In the genomic region with DNA sequence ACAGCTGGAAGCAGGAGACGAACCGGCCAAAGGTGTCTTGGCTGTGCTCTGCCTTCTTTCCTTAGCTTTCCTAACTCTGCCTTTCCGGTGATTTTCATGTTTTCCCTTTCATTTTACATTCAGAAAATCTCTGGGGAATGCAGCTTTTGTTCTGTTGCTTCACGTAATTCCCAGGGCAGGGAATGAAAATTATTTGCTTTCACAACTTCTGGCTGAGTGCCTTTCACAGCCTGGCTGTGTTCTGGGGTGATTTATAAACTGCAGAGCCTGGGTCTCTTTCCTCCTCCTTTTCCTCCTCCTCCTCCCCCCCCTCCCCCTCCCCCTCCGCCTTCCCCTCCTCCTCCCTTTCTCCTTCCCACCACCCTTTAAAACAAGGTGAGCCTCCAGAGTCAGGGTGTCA, we compare ENCODE assay signal across 19 cellular contexts.
DNase-seq lines count a peak whose midpoint lies in the region; ATAC-seq and TF ChIP-seq lines count a peak whose summit lies in the region.
"Had no signal": no experiment of that assay in that cellular context is flagged by ENCODE, and none has a peak within 500 bp of the region (broad histone marks: within the 10 kb centered on the region; RNA-seq: fewer than 3 reads in every experiment).

No MANE protein-coding gene starts in this region.

- H2AFZ ChIP-seq in mammary epithelial cell (ENCODE audit: low read depth, low read length): no peak overlapping the region
- H2AFZ ChIP-seq: PC-9 had no signal

- intact Hi-C loops in breast epithelium (cut with DNase I; ENCODE audit: low total_unique reads) (no loop called here), mammary epithelial cell (cut with micrococcal nuclease) (no loop called here), left ventricle myocardium superior (cut with micrococcal nuclease) (no loop called here), prostate gland (cut with DNase I) (loop anchor here (5.0 kb wide), 1 partner anchor 63 kb away; no protein-coding TSS in a partner anchor)

- peaks cover under 1% of the 10 kb centered on the region for H3K9me3 Mint-ChIP-seq in type B pancreatic cell
- H3K9me3 Mint-ChIP-seq: activated naive CD4-positive, alpha-beta T cell treated with anti-CD3 and anti-CD28 coated beads, Interleukin-2, amount 50 U/mL, for 24 hours; neural crest cell had no signal

- H3K27ac ChIP-seq in breast epithelium (peak overlapping the region; percentile 35 to 53), mammary epithelial cell (ENCODE audit: insufficient read depth, low read depth, low read length) (no peak overlapping the region), prostate gland (no peak overlapping the region)
- H3K27ac ChIP-seq: PC-9 had no signal

- H3K9me3 ChIP-seq in breast epithelium (no peaks in the 10 kb centered on the region), mammary epithelial cell (replicated peaks; ENCODE audit: insufficient read depth, low read length) (no peaks in the 10 kb centered on the region), prostate gland (no peaks in the 10 kb centered on the region)

- no peak overlapping the region for H3K27ac Mint-ChIP-seq in type B pancreatic cell
- H3K27ac Mint-ChIP-seq: activated naive CD4-positive, alpha-beta T cell treated with anti-CD3 and anti-CD28 coated beads, Interleukin-2, amount 50 U/mL, for 24 hours; activated T-cell treated with anti-CD3 and anti-CD28 coated beads, Interleukin-2, amount 50 U/mL, for 24 hours; stimulated activated naive CD8-positive, alpha-beta T cell treated with anti-CD3 and anti-CD28 coated beads, Interleukin-15, amount 100 ng/mL, for 72 hours had no signal

- WGBS in mammary epithelial cell (ENCODE audit: low coverage, missing lambda C conversion rate): 15% methylated on average over 4 of the region's 5 CpGs
- WGBS in prostate gland: 18% methylated on average over 5 of the region's 5 CpGs

- TF ChIP-seq CTCF in breast epithelium (IDR thresholded peaks at IDR 0.05) (no peak), mammary epithelial cell (conservative IDR thresholded peaks at IDR 0.05 in 1 of 2, IDR thresholded peaks at IDR 0.05 in 1 of 2; ENCODE audit: extremely low read depth in 1 of 2, insufficient read depth in 1 of 2, low read depth in 1 of 2, low read length in 2 of 2) (no peak), type B pancreatic cell (conservative IDR thresholded peaks at IDR 0.05) (no peak), prostate gland (IDR thresholded peaks at IDR 0.05) (no peak)

- H3K27me3 ChIP-seq in breast epithelium (no peaks in the 10 kb centered on the region), mammary epithelial cell (ENCODE audit: insufficient read depth, low read length) (peaks cover 2% of the 10 kb centered on the region), prostate gland (replicated peaks; ENCODE audit: insufficient read depth) (no peaks in the 10 kb centered on the region)

- H3K79me2 ChIP-seq in mammary epithelial cell (ENCODE audit: insufficient read depth, low read length): no peaks in the 10 kb centered on the region

- H3K4me1 ChIP-seq in breast epithelium: no peaks in the 10 kb centered on the region
- no peaks in the 10 kb centered on the region for H3K4me1 ChIP-seq in mammary epithelial cell (ENCODE audit: insufficient read depth, low read length)
- H3K4me1 ChIP-seq in prostate gland (replicated peaks): no peaks in the 10 kb centered on the region

- H3K4me1 Mint-ChIP-seq in type B pancreatic cell (ENCODE audit: unreplicated experiment): peaks cover 65% of the 10 kb centered on the region

- in situ Hi-C loops in mammary epithelial cell (cut with MboI; ENCODE audit: low sequenced_read_pairs in 2 of 2): no loop called here

- dilution Hi-C loops in mammary epithelial cell (cut with HindIII; ENCODE audit: low sequenced_read_pairs): no loop called here

- DNase-seq in breast epithelium (ENCODE audit: low spot score in 2 of 2): no peak
- DNase-seq in mammary epithelial cell: no peak
- peak; percentile 69 for DNase-seq in amniotic epithelial cell (ENCODE audit: low read depth)
- no peak for DNase-seq in left ventricle myocardium superior
- DNase-seq in type B pancreatic cell (ENCODE audit: extremely low spot score, unreplicated experiment): no peak
- DNase-seq in SKM-1 treated with dmso at 0.1 percent for 144 hours (lab: John Stamatoyannopoulos, UW; ENCODE audit: unreplicated experiment): no peak
- DNase-seq in prostate gland (ENCODE audit: low spot score): no peak
- DNase-seq: activated CD4-positive, alpha-beta T cell treated with anti-CD3 and anti-CD28 coated beads, Interleukin-2, amount 50 U/mL, for 4 hours; activated T-cell treated with anti-CD3 and anti-CD28 coated beads, Interleukin-2, amount 50 U/mL, for 24 hours; CD8-positive, alpha-beta memory T cell; effector CD4-positive, alpha-beta T cell; foreskin melanocyte; NCI-H1105 treated with DMSO at 0.1 percent for 48 hours; PC-9; stimulated activated naive CD8-positive, alpha-beta T cell treated with anti-CD3 and anti-CD28 coated beads, Interleukin-15, amount 100 ng/mL, for 72 hours had no signal

- CTCF ChIA-PET in mammary epithelial cell (lab: Charles Lee; ENCODE audit: low non-redundant PET): no interaction called here

- H3K9ac ChIP-seq in mammary epithelial cell (ENCODE audit: insufficient read depth, low read length): no peak overlapping the region

- peak overlapping the region; percentile 30 for H3K4me3 Mint-ChIP-seq in type B pancreatic cell
- H3K4me3 Mint-ChIP-seq: activated naive CD4-positive, alpha-beta T cell treated with anti-CD3 and anti-CD28 coated beads, Interleukin-2, amount 50 U/mL, for 24 hours; activated T-cell treated with anti-CD3 and anti-CD28 coated beads, Interleukin-2, amount 50 U/mL, for 24 hours; neural crest cell; stimulated activated naive CD8-positive, alpha-beta T cell treated with anti-CD3 and anti-CD28 coated beads, Interleukin-15, amount 100 ng/mL, for 72 hours had no signal

- peak; percentile 58 for ATAC-seq in left ventricle myocardium superior
- ATAC-seq in HG02623 (IDR thresholded peaks at IDR 0.05; ENCODE audit: unreplicated experiment): no peak
- ATAC-seq: stimulated activated naive CD8-positive, alpha-beta T cell treated with anti-CD3 and anti-CD28 coated beads, Interleukin-15, amount 100 ng/mL, for 72 hours had no signal

- H3K36me3 Mint-ChIP-seq in type B pancreatic cell: no peaks in the 10 kb centered on the region

- peaks cover 3% of the 10 kb centered on the region for H3K27me3 Mint-ChIP-seq in type B pancreatic cell
- H3K27me3 Mint-ChIP-seq: activated naive CD4-positive, alpha-beta T cell treated with anti-CD3 and anti-CD28 coated beads, Interleukin-2, amount 50 U/mL, for 24 hours; activated T-cell treated with anti-CD3 and anti-CD28 coated beads, Interleukin-2, amount 50 U/mL, for 24 hours; CD8-positive, alpha-beta memory T cell; stimulated activated naive CD8-positive, alpha-beta T cell treated with anti-CD3 and anti-CD28 coated beads, Interleukin-15, amount 100 ng/mL, for 72 hours had no signal

- TF ChIP-seq POLR2A in breast epithelium (IDR thresholded peaks at IDR 0.05) (no peak), prostate gland (IDR thresholded peaks at IDR 0.05) (no peak)

- H3K4me3 ChIP-seq in breast epithelium: no peak overlapping the region
- H3K4me3 ChIP-seq in mammary epithelial cell (replicated peaks in 1 of 3; ENCODE audit: insufficient read depth in 1 of 3, low read depth in 2 of 3, low read length in 3 of 3): no peak overlapping the region
- H3K4me3 ChIP-seq in prostate gland: no peak overlapping the region
- H3K4me3 ChIP-seq: lung, PC-9 had no signal

- H3K36me3 ChIP-seq in breast epithelium (no peaks in the 10 kb centered on the region), mammary epithelial cell (ENCODE audit: insufficient read depth, low read length) (no peaks in the 10 kb centered on the region), prostate gland (no peaks in the 10 kb centered on the region)

- BruUV-seq in mammary epithelial cell (replicated peaks; lab: Mats Ljungman, UMichigan): no TSS peak

- H4K20me1 ChIP-seq in mammary epithelial cell (ENCODE audit: insufficient read depth, low read length): no peaks in the 10 kb centered on the region

- H3K4me2 ChIP-seq in mammary epithelial cell (ENCODE audit: insufficient read depth, low read depth, low read length): no peak overlapping the region
- H3K4me2 ChIP-seq: PC-9 had no signal

Comparison
In these comparisons a context has a peak if more than half of its experiments do, and no peak if none do; other contexts are left out.
1. H3K27ac ChIP-seq: peak in breast epithelium (2 of 2); none in mammary epithelial cell (single experiment) and prostate gland (0 of 2).